In genomic region chr14:36516719-36517241, GRCh38 we compare ENCODE assay signal across 26 cellular contexts. TPM values are rescaled to one million over a fixed set of nuclear protein-coding genes. Genes with fewer than 3 reads are reported as not detected.
DNase-seq lines count a peak whose midpoint lies in the region; FAIRE-seq and TF ChIP-seq lines count a peak whose summit lies in the region.
"Had no signal": no experiment of that assay in that cellular context is flagged by ENCODE, and none has a peak within 500 bp of the region (broad histone marks: within the 10 kb centered on the region; RNA-seq: fewer than 3 reads in every experiment).

No MANE protein-coding gene starts in this region.

- H3K4me3 Mint-ChIP-seq in astrocyte (ENCODE audit: unreplicated experiment) (no peak overlapping the region), progenitor cell of endocrine pancreas (ENCODE audit: low read depth) (no peak overlapping the region), MCF 10A (ENCODE audit: unreplicated experiment) (no peak overlapping the region)
- H3K4me3 Mint-ChIP-seq: natural killer cell had no signal

- intact Hi-C loops in ovary (cut with DNase I) (no loop called here), MCF 10A (cut with micrococcal nuclease) (no loop called here)

- in situ Hi-C loops in GM13976 (cut with MboI; ENCODE audit: low sequenced_read_pairs, unreplicated experiment) = no loop called here

- CTCF ChIA-PET in MCF 10A (lab: Yijun Ruan, JAX) = interaction anchor here (0.9 to 1.2 kb wide), 4 partner anchors 9 to 633 kb away, joined by 3 to 5 read pairs (median 4); no protein-coding TSS in a partner anchor

- no peak overlapping the region for H3K4me2 ChIP-seq in astrocyte (ENCODE audit: low read length)

- H3K4me1 ChIP-seq in astrocyte (ENCODE audit: insufficient read depth, low read length) = peaks cover 6% of the 10 kb centered on the region
- H3K4me1 ChIP-seq in ovary (ENCODE audit: insufficient read depth) = peaks cover 7% of the 10 kb centered on the region

- no TSS peak for BruUV-seq in MCF 10A (replicated peaks; lab: Mats Ljungman, UMichigan)

- POLR2A ChIA-PET in MCF 10A (lab: Yijun Ruan, JAX) = no interaction called here

- TF ChIP-seq POLR2A in ovary (IDR thresholded peaks at IDR 0.05) = no peak

- H3K4me3 ChIP-seq in astrocyte (ENCODE audit: insufficient read depth, low read depth, low read length) (no peak overlapping the region), ovary (no peak overlapping the region)
- H3K4me3 ChIP-seq: vagina had no signal

- H3K9me3 Mint-ChIP-seq in astrocyte (ENCODE audit: unreplicated experiment) (peaks cover 11% of the 10 kb centered on the region), progenitor cell of endocrine pancreas (ENCODE audit: low read depth) (no peaks in the 10 kb centered on the region), MCF 10A (ENCODE audit: unreplicated experiment) (no peaks in the 10 kb centered on the region)

- 4 to 5% (median 4%) methylated on average over 16 of the region's 16 CpGs for whole genome bisulfite sequencing in ovary, 3 donors

- H3K27me3 Mint-ChIP-seq in astrocyte (ENCODE audit: low read depth, unreplicated experiment) (peaks cover 70% of the 10 kb centered on the region), progenitor cell of endocrine pancreas (peaks cover 88% of the 10 kb centered on the region), MCF 10A (ENCODE audit: insufficient read depth, unreplicated experiment) (peaks cover 58% of the 10 kb centered on the region)

- H3K36me3 ChIP-seq in astrocyte (ENCODE audit: insufficient read depth, low read length) (no peaks in the 10 kb centered on the region), ovary (no peaks in the 10 kb centered on the region)
- H3K36me3 ChIP-seq: stomach, vagina had no signal

- TF ChIP-seq EP300 in ovary (IDR thresholded peaks at IDR 0.05) = no peak

- peaks cover 2% of the 10 kb centered on the region for H3K4me1 Mint-ChIP-seq in astrocyte (ENCODE audit: low read depth, unreplicated experiment)
- peaks cover 13% of the 10 kb centered on the region for H3K4me1 Mint-ChIP-seq in progenitor cell of endocrine pancreas (ENCODE audit: low read depth)
- no peaks in the 10 kb centered on the region for H3K4me1 Mint-ChIP-seq in MCF 10A (ENCODE audit: insufficient read depth, unreplicated experiment)
- H3K4me1 Mint-ChIP-seq: natural killer cell had no signal

- FAIRE-seq in astrocyte (lab: Jason Lieb, UNC) = no peak
- FAIRE-seq: GM12891, H54 had no signal

- no peak overlapping the region for H3K9ac ChIP-seq in astrocyte (ENCODE audit: low read length)

- DNase-seq in NCI-H748 (lab: John Stamatoyannopoulos, UW; ENCODE audit: unreplicated experiment) = peak; percentile 33
- DNase-seq in NCI-H748 treated with DMSO at 0.1 percent for 48 hours (lab: John Stamatoyannopoulos, UW) = no peak
- peak; percentile 17 for DNase-seq in GM13976 (ENCODE audit: low spot score)
- DNase-seq in astrocyte (ENCODE audit: low read depth) = no peak
- DNase-seq in progenitor cell of endocrine pancreas (ENCODE audit: low spot score, unreplicated experiment) = no peak
- DNase-seq in NCI-H2107 treated with DMSO at 0.1 percent for 48 hours (lab: John Stamatoyannopoulos, UW; ENCODE audit: unreplicated experiment) = no peak
- no peak for DNase-seq in ovary
- DNase-seq in MCF 10A (ENCODE audit: unreplicated experiment) = no peak
- DNase-seq: activated CD4-positive, alpha-beta T cell treated with anti-CD3 and anti-CD28 coated beads for 1 hour; activated naive CD4-positive, alpha-beta T cell treated with anti-CD3 and anti-CD28 coated beads, Interleukin-2, amount 50 U/mL, for 16 hours; CD4-positive, alpha-beta memory T cell; dermis blood vessel endothelial cell; erythroblast; Kasumi-1; natural killer cell; NCI-H2081; stimulated activated CD4-positive, alpha-beta T cell treated with anti-CD3 and anti-CD28 coated beads, Interleukin-15, amount 100 ng/mL, for 24 hours; stomach had no signal

- no peaks in the 10 kb centered on the region for H3K79me2 ChIP-seq in astrocyte (ENCODE audit: insufficient read depth, low read length)

- H3K27ac ChIP-seq in astrocyte (ENCODE audit: low read depth, low read length) (no peak overlapping the region), ovary (no peak overlapping the region)
- H3K27ac ChIP-seq: stomach, vagina had no signal

- H3K9me3 ChIP-seq in astrocyte (ENCODE audit: insufficient read depth, low read depth, low read length) (peaks cover 4% of the 10 kb centered on the region), ovary (no peaks in the 10 kb centered on the region)
- H3K9me3 ChIP-seq: stomach, vagina had no signal

- H2AFZ ChIP-seq in astrocyte (ENCODE audit: low read depth, low read length) = no peak overlapping the region

- H3K27ac Mint-ChIP-seq in astrocyte (ENCODE audit: unreplicated experiment) = peak overlapping the region; percentile 72
- H3K27ac Mint-ChIP-seq in progenitor cell of endocrine pancreas = peak overlapping the region; percentile 77
- H3K27ac Mint-ChIP-seq in MCF 10A (ENCODE audit: low read depth, unreplicated experiment) = no peak overlapping the region
- H3K27ac Mint-ChIP-seq: CD4-positive, alpha-beta memory T cell; natural killer cell had no signal

- no peaks in the 10 kb centered on the region for H4K20me1 ChIP-seq in astrocyte (ENCODE audit: insufficient read depth, low read length)

- H3K36me3 Mint-ChIP-seq in astrocyte (ENCODE audit: low read depth, unreplicated experiment) (peaks cover 3% of the 10 kb centered on the region), progenitor cell of endocrine pancreas (ENCODE audit: insufficient read depth) (no peaks in the 10 kb centered on the region), MCF 10A (ENCODE audit: insufficient read depth, unreplicated experiment) (no peaks in the 10 kb centered on the region)

- TF ChIP-seq CTCF in GM13976 (IDR thresholded peaks at IDR 0.05; ENCODE audit: borderline replicate concordance, control extremely low read depth, extremely low read depth, insufficient read depth, missing control alignments) = no peak
- no peak for TF ChIP-seq CTCF in astrocyte (IDR thresholded peaks at IDR 0.05; ENCODE audit: insufficient read depth, low read depth, low read length)
- no peak for TF ChIP-seq CTCF in progenitor cell of endocrine pancreas (IDR thresholded peaks at IDR 0.05; ENCODE audit: unreplicated experiment)
- TF ChIP-seq CTCF in ovary (IDR thresholded peaks at IDR 0.05) = no peak
- no peak for TF ChIP-seq CTCF in MCF 10A (IDR thresholded peaks at IDR 0.05; ENCODE audit: unreplicated experiment)

- H3K27me3 ChIP-seq in astrocyte (ENCODE audit: insufficient read depth, low read length) (peaks cover 81% of the 10 kb centered on the region), ovary (peaks cover 3% of the 10 kb centered on the region)

RNA-seq across cellular contexts. Expression of gene NKX2-1, which starts 3.3 kb away (rescaled TPM):
- total RNA-seq in astrocyte (not detected in 2 replicates), progenitor cell of endocrine pancreas (0.80 TPM in 1 of 2 replicates, not detected in the other), ovary (under 1 TPM in 1 of 7 donors, not detected in 6; 0.18 TPM), MCF 10A (2022) (not detected in 2 replicates)
- polyA plus RNA-seq in ovary = not detected
- total RNA-seq: CD4-positive, alpha-beta memory T cell; dermis blood vessel endothelial cell; G401; lung microvascular endothelial cell; natural killer cell; renal cortical epithelial cell; T-helper 2 cell treated with Interferon-gamma antibody and Interleukin-4, amounts not matched to agents 100 ng/mL and 5 ng/mL, for 36 hours; vagina had no signal
- polyA plus RNA-seq: AG04450; CD4-positive, alpha-beta memory T cell; stomach had no signal

Comparison
In these comparisons a context has a peak if more than half of its experiments do, and no peak if none do; other contexts are left out.
1. DNase-seq: peak in NCI-H748 (single experiment) and GM13976 (single experiment); none in NCI-H748 treated with DMSO at 0.1 percent for 48 hours (single experiment), astrocyte (single experiment), progenitor cell of endocrine pancreas (single experiment), NCI-H2107 treated with DMSO at 0.1 percent for 48 hours (single experiment), ovary (0 of 5) and MCF 10A (single experiment).